16 cellular contexts compared by ENCODE assay signal in genomic region chr15:57772223-57772957, GRCh38.
DNase-seq lines count a peak whose midpoint lies in the region; ATAC-seq, FAIRE-seq and TF ChIP-seq lines count a peak whose summit lies in the region.
"Had no signal": no experiment of that assay in that cellular context is flagged by ENCODE, and none has a peak within 500 bp of the region (broad histone marks: within the 10 kb centered on the region; RNA-seq: fewer than 3 reads in every experiment).

No MANE protein-coding gene starts in this region.

- WGBS in GM23248 (ENCODE audit: low coverage in 1 of 2, low lambda C conversion rate in 2 of 2, missing lambda C conversion rate in 2 of 2), 2 experiments = 72 to 82% methylated on average over 7 of the region's 7 CpGs
- 74% methylated on average over 7 of the region's 7 CpGs; no CpG with 5 or more reads in 1 of the 2 experiments for WGBS in H1 (ENCODE audit: extremely low coverage in 1 of 2, insufficient coverage in 1 of 2, insufficient read length in 1 of 2, insufficient replicate concordance in 2 of 2, low coverage in 1 of 2, low lambda C conversion rate in 2 of 2, missing lambda C conversion rate in 1 of 2), 2 experiments

- no peak overlapping the region for H2BK120ac ChIP-seq in H1 (replicated peaks; ENCODE audit: low read depth, low read length)

- H3K9me3 ChIP-seq in GM23248 (ENCODE audit: low read depth) (no peaks in the 10 kb centered on the region), H1 (ENCODE audit: insufficient read depth in 2 of 2, low read depth in 1 of 2, low read length in 1 of 2) (no peaks in the 10 kb centered on the region)
- H3K9me3 ChIP-seq: Caco-2, heart left ventricle, tibial artery had no signal

- in situ Hi-C loops in GM23248 (cut with MboI) = no loop called here

- H3K4ac ChIP-seq in H1 (replicated peaks; ENCODE audit: insufficient read length, low read depth, low read length) = no peak overlapping the region

- TF ChIP-seq CTCF in NB4 (IDR thresholded peaks at IDR 0.05; ENCODE audit: low read depth, low read length) = no peak
- no peak for TF ChIP-seq CTCF in H1 (IDR thresholded peaks at IDR 0.05; ENCODE audit: control extremely low read depth in 1 of 3, insufficient read depth in 1 of 3, low read depth in 1 of 3, low read length in 3 of 3)

- no peak overlapping the region for H3K14ac ChIP-seq in H1 (ENCODE audit: insufficient read length)

- peak; percentile 90 for FAIRE-seq in H1 (lab: Jason Lieb, UNC)
- FAIRE-seq: TTC549 had no signal

- POLR2A ChIA-PET in H1 (lab: Charles Lee; ENCODE audit: partially characterized antibody) = no interaction called here

- no peak for TF ChIP-seq EP300 in H1 (IDR thresholded peaks at IDR 0.05; ENCODE audit: borderline replicate concordance in 1 of 2, low read depth in 2 of 2, low read length in 2 of 2)

- no peak overlapping the region for H2BK5ac ChIP-seq in H1 (ENCODE audit: low read depth, low read length)

- H4K8ac ChIP-seq in H1 (ENCODE audit: extremely low read depth, insufficient read depth, low read length) = no peak overlapping the region

- no peak for TF ChIP-seq RAD21 in H1 (IDR thresholded peaks at IDR 0.05 in 1 of 2, conservative IDR thresholded peaks at IDR 0.05 in 1 of 2; ENCODE audit: low read depth in 2 of 2, low read length in 2 of 2)

- H3K18ac ChIP-seq in H1 (ENCODE audit: extremely low read depth, low read length) = no peak overlapping the region

- H3K27me3 ChIP-seq in GM23248 (replicated peaks; ENCODE audit: insufficient read depth) (no peaks in the 10 kb centered on the region), H1 (replicated peaks in 1 of 4; ENCODE audit: control insufficient read depth in 3 of 4, extremely low read depth in 1 of 4, insufficient read depth in 3 of 4, low read length in 3 of 4) (no peaks in the 10 kb centered on the region)
- H3K27me3 ChIP-seq: heart left ventricle, tibial artery had no signal

- H3K56ac ChIP-seq in H1 (replicated peaks; ENCODE audit: insufficient read length, low read depth, low read length) = no peak overlapping the region

- no peak overlapping the region for H2AFZ ChIP-seq in GM23248
- H2AFZ ChIP-seq in H1 (ENCODE audit: low read length) = no peak overlapping the region

- H3K4me2 ChIP-seq in GM23248 (ENCODE audit: unreplicated experiment) (no peak overlapping the region), H1 (ENCODE audit: insufficient read depth in 1 of 2, low read depth in 2 of 2, low read length in 2 of 2) (no peak overlapping the region)

- H3K9ac ChIP-seq in GM23248 (no peak overlapping the region), H1 (replicated peaks in 1 of 4; ENCODE audit: extremely low read depth in 1 of 4, low read depth in 3 of 4, low read length in 3 of 4) (no peak overlapping the region)

- H3K4me3 ChIP-seq in GM23248 (no peak overlapping the region), NB4 (ENCODE audit: low read depth, low read length) (no peak overlapping the region), H1 (ENCODE audit: extremely low read depth in 1 of 4, insufficient read depth in 2 of 4, low read depth in 3 of 4, low read length in 4 of 4) (no peak overlapping the region)
- H3K4me3 ChIP-seq: heart left ventricle, tibial artery had no signal

- no peaks in the 10 kb centered on the region for H3K79me1 ChIP-seq in H1 (ENCODE audit: low read depth, low read length)

- H4K20me1 ChIP-seq in GM23248 (ENCODE audit: insufficient read depth) = no peaks in the 10 kb centered on the region
- no peaks in the 10 kb centered on the region for H4K20me1 ChIP-seq in H1 (replicated peaks in 1 of 2; ENCODE audit: control insufficient read depth in 1 of 2, insufficient read depth in 2 of 2, low read length in 2 of 2)

- no peaks in the 10 kb centered on the region for H3K23me2 ChIP-seq in H1 (ENCODE audit: low read depth, low read length)

- no peak overlapping the region for H4K5ac ChIP-seq in H1 (ENCODE audit: insufficient read length, low read depth, low read length)

- CTCF ChIA-PET in H1 (lab: Charles Lee; ENCODE audit: partially characterized antibody) = interaction anchor here (1.1 kb wide), 1 partner anchor 10 kb away, joined by 4 read pairs; no protein-coding TSS in a partner anchor

- no peak overlapping the region for H2BK12ac ChIP-seq in H1 (ENCODE audit: low read depth, low read length)

- no peak overlapping the region for H2AK5ac ChIP-seq in H1 (ENCODE audit: low read depth, low read length)

- H3K23ac ChIP-seq in H1 (ENCODE audit: insufficient read length) = no peak overlapping the region

- H3K27ac ChIP-seq in GM23248 (no peak overlapping the region), H1 (ENCODE audit: low read depth, low read length) (no peak overlapping the region)
- H3K27ac ChIP-seq: heart left ventricle, tibial artery had no signal

- ATAC-seq in HG03045 (IDR thresholded peaks at IDR 0.05; ENCODE audit: unreplicated experiment) (no peak), HG02885 (IDR thresholded peaks at IDR 0.05; ENCODE audit: poor library complexity, unreplicated experiment) (no peak)
- ATAC-seq: heart left ventricle had no signal

- H3K36me3 ChIP-seq in GM23248 (ENCODE audit: low read depth) (no peaks in the 10 kb centered on the region), H1 (ENCODE audit: control insufficient read depth in 2 of 4, insufficient read depth in 4 of 4, low read length in 3 of 4) (no peaks in the 10 kb centered on the region; a peak in 1 of 8 replicates)
- H3K36me3 ChIP-seq: heart left ventricle, tibial artery had no signal

- no peak overlapping the region for H2BK15ac ChIP-seq in H1 (ENCODE audit: low read length)

- H3K4me1 ChIP-seq in GM23248 (ENCODE audit: insufficient read depth) = peaks cover 11% of the 10 kb centered on the region
- peaks cover 0 to 7% (median 5%) of the 10 kb centered on the region in 4 experiments; a peak in 3 of 7 replicates for H3K4me1 ChIP-seq in H1 (replicated peaks in 1 of 4; ENCODE audit: control insufficient read depth in 3 of 4, insufficient read depth in 4 of 4, low read length in 3 of 4)
- H3K4me1 ChIP-seq: Caco-2 had no signal

- 0 out of 2 replicates have a peak, but pooled peaks cover 11% of the 10 kb centered on the region for H3F3A ChIP-seq in GM23248 (ENCODE audit: insufficient read depth)

- no peak for TF ChIP-seq POLR2A in NB4 (IDR thresholded peaks at IDR 0.05; ENCODE audit: extremely low read depth, insufficient read length)
- no peak for TF ChIP-seq POLR2A in H1 (IDR thresholded peaks at IDR 0.05; ENCODE audit: control extremely low read depth in 1 of 2, low read depth in 2 of 2, low read length in 2 of 2)

- no peak overlapping the region for H4K91ac ChIP-seq in H1 (replicated peaks; ENCODE audit: insufficient read length, low read length)

- H2BK20ac ChIP-seq in H1 (ENCODE audit: low read length) = no peak overlapping the region

- H3K79me2 ChIP-seq in GM23248 (ENCODE audit: insufficient read depth) (no peaks in the 10 kb centered on the region), H1 (ENCODE audit: control insufficient read depth in 1 of 2, insufficient read depth in 2 of 2, low read length in 2 of 2) (no peaks in the 10 kb centered on the region)

- no peaks in the 10 kb centered on the region for H3K9me2 ChIP-seq in GM23248 (ENCODE audit: insufficient read depth)

- DNase-seq in GM23248 (peak; percentile 74), NB4 (ENCODE audit: low read depth) (peak; percentile 3), H1 (ENCODE audit: low read depth in 1 of 2, low spot score in 2 of 2) (no peak), left kidney (ENCODE audit: low read depth, low spot score) (peak; percentile 29), NCI-H1436 (lab: John Stamatoyannopoulos, UW) (no peak)
- DNase-seq: activated CD8-positive, alpha-beta memory T cell treated with anti-CD3 and anti-CD28 coated beads for 24 hours; activated naive CD8-positive, alpha-beta T cell treated with anti-CD3 and anti-CD28 coated beads, Interleukin-2, amount 10 ng/mL, durations not matched to agents 7 days and 5 days; Caco-2; heart left ventricle; NCI-H1092 treated with DMSO at 0.1 percent for 48 hours; NCI-H524 treated with DMSO at 0.1 percent for 48 hours; SIG-M5; tibial artery had no signal

TF ChIP-seq in H1, 55 proteins besides CTCF, POLR2A, EP300 and RAD21 (continues in another document):
- TF ChIP-seq KDM4A (IDR thresholded peaks at IDR 0.05; ENCODE audit: low read depth, low read length, severe bottlenecking) = no peak
- TF ChIP-seq CEBPB (IDR thresholded peaks at IDR 0.05; ENCODE audit: low read depth, low read length) = peak; percentile 1; the same call in 1 of the 2 replicates

Comparison
In these comparisons a context has a peak if more than half of its experiments do, and no peak if none do; other contexts are left out.
1. DNase-seq: peak in GM23248 (single experiment), NB4 (single experiment) and left kidney (single experiment); none in H1 (0 of 2) and NCI-H1436 (single experiment).